Comparison of ENCODE assay signal across 8 cellular contexts in genomic region chr19:2274937-2275535, GRCh38. TPM values are rescaled to one million over a fixed set of nuclear protein-coding genes. Genes with fewer than 3 reads are reported as not detected.
A peak's percentile ranks its signal among the peaks of the same experiment; 100 is the strongest.
DNase-seq lines count a peak whose midpoint lies in the region; ATAC-seq, FAIRE-seq and TF ChIP-seq lines count a peak whose summit lies in the region.

No MANE protein-coding gene starts in this region.

- WGBS in IMR-90 (ENCODE audit: extremely low coverage in 2 of 2, insufficient read length in 1 of 2), 2 experiments, result 61% methylated on average over 9 of the region's 16 CpGs; no CpG with 5 or more reads in 1 of the 2 experiments
- 75% methylated on average over 11 of the region's 16 CpGs for WGBS in HepG2 (ENCODE audit: low lambda C conversion rate)
- WGBS in testis, 2 donors, result 33 to 46% methylated on average over 16 of the region's 16 CpGs

- BruUV-seq in IMR-90 (replicated peaks; lab: Mats Ljungman, UMichigan) (no TSS peak), HepG2 (replicated peaks; lab: Mats Ljungman, UMichigan) (no TSS peak)

- H3K4me3 ChIP-seq in IMR-90 (ENCODE audit: insufficient read depth, low read depth, low read length) (no peak overlapping the region), SU-DHL-6 (ENCODE audit: insufficient read depth, low read length, poor library complexity, severe bottlenecking) (no peak overlapping the region), HepG2 (replicated peaks in 1 of 3; ENCODE audit: insufficient read depth in 1 of 3, low read depth in 2 of 3, low read length in 3 of 3) (no peak overlapping the region), testis (peak overlapping the region in 1 of 2 donors; percentile 17)

- H2BK120ac ChIP-seq in IMR-90 (ENCODE audit: low read depth, low read length), result no peak overlapping the region

- H3K79me1 ChIP-seq in IMR-90 (ENCODE audit: low read depth in 1 of 2, low read length in 2 of 2), result peaks cover 7 to 42% of the 10 kb centered on the region in 2 experiments

- H2BK5ac ChIP-seq in IMR-90 (ENCODE audit: low read depth, low read length, poor library complexity, severe bottlenecking), result no peak overlapping the region

- H2AFZ ChIP-seq in IMR-90 (replicated peaks; ENCODE audit: low read length, poor library complexity) (peak overlapping the region; percentile 68), SU-DHL-6 (ENCODE audit: low read depth, low read length, severe bottlenecking) (no peak overlapping the region), HepG2 (ENCODE audit: low read length) (no peak overlapping the region)

- peaks cover 35% of the 10 kb centered on the region for H3K79me2 ChIP-seq in SU-DHL-6 (ENCODE audit: insufficient read depth, low read length)
- peaks cover 26% of the 10 kb centered on the region for H3K79me2 ChIP-seq in HepG2 (ENCODE audit: insufficient read depth, low read length)

- no peak overlapping the region; the same call in 1 of the 2 replicates for H3K23ac ChIP-seq in IMR-90 (ENCODE audit: low read depth, low read length)

- DNase-seq in NCI-H146 (lab: John Stamatoyannopoulos, UW) (peak; percentile 27), NCI-H146 treated with DMSO at 0.1 percent for 48 hours (lab: John Stamatoyannopoulos, UW; ENCODE audit: unreplicated experiment) (no peak), IMR-90 (peak; percentile 64), dedifferentiated amniotic fluid mesenchymal stem cell (ENCODE audit: extremely low spot score) (peak; percentile 53), HepG2 (ENCODE audit: low spot score) (peak; percentile 73), testis (peak; percentile 77)

- no peak overlapping the region for H2AK5ac ChIP-seq in IMR-90 (ENCODE audit: low read depth, low read length)

- ATAC-seq in IMR-90 (ENCODE audit: low read depth) (peak; percentile 18), HepG2 (peak; percentile 37), GM19035 (IDR thresholded peaks at IDR 0.05; ENCODE audit: unreplicated experiment) (no peak)

- H3K18ac ChIP-seq in IMR-90 (ENCODE audit: low read depth, low read length), result no peak overlapping the region

- dilution Hi-C loops in IMR-90 (cut with HindIII; ENCODE audit: low sequenced_read_pairs, unreplicated experiment), result no loop called here

- no peak overlapping the region for H3K14ac ChIP-seq in IMR-90 (replicated peaks; ENCODE audit: low read depth, low read length)

- H3K4me1 ChIP-seq in IMR-90 (ENCODE audit: control insufficient read depth, insufficient read depth, low read length), result peaks cover 14% of the 10 kb centered on the region
- H3K4me1 ChIP-seq in HepG2 (ENCODE audit: insufficient read depth, low read length), result peaks cover 40% of the 10 kb centered on the region
- peaks cover 59% of the 10 kb centered on the region for H3K4me1 ChIP-seq in testis

- H3K9me3 ChIP-seq in IMR-90 (ENCODE audit: control insufficient read depth, insufficient read depth, low read length), result no peaks in the 10 kb centered on the region
- no peaks in the 10 kb centered on the region for H3K9me3 ChIP-seq in SU-DHL-6 (ENCODE audit: insufficient read depth, low read length)
- H3K9me3 ChIP-seq in HepG2 (ENCODE audit: low read length), result no peaks in the 10 kb centered on the region
- no peaks in the 10 kb centered on the region for H3K9me3 ChIP-seq in testis

- H3K4ac ChIP-seq in IMR-90 (ENCODE audit: low read depth, low read length), result no peak overlapping the region

- no peak overlapping the region for H4K5ac ChIP-seq in IMR-90 (ENCODE audit: low read depth, low read length)

- H3K27me3 ChIP-seq in IMR-90 (ENCODE audit: control insufficient read depth, insufficient read depth, low read length), result no peaks in the 10 kb centered on the region
- H3K27me3 ChIP-seq in SU-DHL-6 (ENCODE audit: low read length), result no peaks in the 10 kb centered on the region
- H3K27me3 ChIP-seq in HepG2 (ENCODE audit: control insufficient read depth in 1 of 2, insufficient read depth in 2 of 2, low read length in 2 of 2), result no peaks in the 10 kb centered on the region
- H3K27me3 ChIP-seq in testis, result no peaks in the 10 kb centered on the region

- no peak overlapping the region for H3K4me2 ChIP-seq in IMR-90 (ENCODE audit: low read depth, low read length)
- H3K4me2 ChIP-seq in SU-DHL-6 (ENCODE audit: low read depth, low read length, poor library complexity, severe bottlenecking), result no peak overlapping the region
- H3K4me2 ChIP-seq in HepG2 (ENCODE audit: low read depth, low read length), result no peak overlapping the region

- H3K9me2 ChIP-seq in SU-DHL-6 (replicated peaks; ENCODE audit: insufficient read depth, low read length), result no peaks in the 10 kb centered on the region

- no peaks in the 10 kb centered on the region; the same call in 1 of the 2 replicates for H3K9me1 ChIP-seq in IMR-90 (ENCODE audit: insufficient read depth, low read length)

- TF ChIP-seq EP300 in HepG2 (IDR thresholded peaks at IDR 0.05; ENCODE audit: low read depth in 2 of 2, low read length in 2 of 2) (no peak), HepG2 (CRISPR knock-in tag; IDR thresholded peaks at IDR 0.05; ENCODE audit: borderline replicate concordance) (no peak)

- no peak overlapping the region for H4K91ac ChIP-seq in IMR-90 (ENCODE audit: insufficient read depth, low read depth, low read length)

- H3K27ac ChIP-seq in IMR-90 (ENCODE audit: insufficient read depth, low read length), result no peak overlapping the region
- no peak overlapping the region for H3K27ac ChIP-seq in SU-DHL-6 (ENCODE audit: low read depth, low read length)
- no peak overlapping the region for H3K27ac ChIP-seq in HepG2 (ENCODE audit: extremely low read length, insufficient read depth, low read length)
- peak overlapping the region; percentile 11 to 53 for H3K27ac ChIP-seq in testis

- peak overlapping the region; percentile 76 for H2AK9ac ChIP-seq in IMR-90 (replicated peaks; ENCODE audit: low read depth, low read length, poor library complexity)

- H3K36me3 ChIP-seq in IMR-90 (ENCODE audit: control insufficient read depth, insufficient read depth, low read length) (peaks cover 34% of the 10 kb centered on the region), SU-DHL-6 (ENCODE audit: low read length) (peaks cover 3% of the 10 kb centered on the region; the same call in 1 of the 2 replicates), HepG2 (replicated peaks in 1 of 2; ENCODE audit: control insufficient read depth in 1 of 2, insufficient read depth in 2 of 2, low read length in 2 of 2) (peaks cover 4 to 17% of the 10 kb centered on the region in 2 experiments; a peak in 4 of 5 replicates), testis (ENCODE audit: low read depth, missing control alignments) (no peaks in the 10 kb centered on the region)

- no peak overlapping the region for H2BK20ac ChIP-seq in IMR-90 (ENCODE audit: low read depth, low read length)

- H3F3A ChIP-seq in SU-DHL-6 (ENCODE audit: insufficient read depth), result peaks cover 29% of the 10 kb centered on the region

- CTCF ChIA-PET in IMR-90 (lab: Yijun Ruan, JAX), result interaction anchor here (0.6 kb wide), 1 partner anchor 28 kb away, joined by 5 read pairs; no protein-coding TSS in a partner anchor
- CTCF ChIA-PET in HepG2 (lab: Yijun Ruan, JAX; ENCODE audit: low intra/inter-chr PET ratio, low total read pairs), result interaction anchor here (1.2 to 1.5 kb wide), 2 partner anchors 22 to 40 kb away, joined by 3 to 16 read pairs; no protein-coding TSS in a partner anchor

- peak; percentile 56 for FAIRE-seq in HepG2 (lab: Jason Lieb, UNC)

- in situ Hi-C loops in IMR-90 (cut with MboI; ENCODE audit: low sequenced_read_pairs), result loop anchor here (10.0 kb wide), 1 partner anchor 340 kb away; no protein-coding TSS in a partner anchor
- in situ Hi-C loops in HepG2 (cut with HindIII; ENCODE audit: extremely low pct_ligation_motif_present, low pct_unique_long_range_greater_than_20kb), result loop anchor here (5.0 kb wide), 1 partner anchor 42 kb away; no protein-coding TSS in a partner anchor

- H4K8ac ChIP-seq in IMR-90 (ENCODE audit: low read depth in 2 of 2, low read length in 2 of 2), result no peak overlapping the region; a peak in 1 of 4 replicates

- no peak for TF ChIP-seq POLR2A in IMR-90 (IDR thresholded peaks at IDR 0.05; ENCODE audit: low read depth, low read length)
- no peak; a peak in 2 of 4 replicates for TF ChIP-seq POLR2A in HepG2 (IDR thresholded peaks at IDR 0.05; ENCODE audit: insufficient read depth in 1 of 2, low read depth in 2 of 2, low read length in 2 of 2)
- TF ChIP-seq POLR2A in testis (IDR thresholded peaks at IDR 0.05), result no peak

- H2BK15ac ChIP-seq in IMR-90 (ENCODE audit: low read depth, low read length), result no peak overlapping the region

- intact Hi-C loops in IMR-90 (cut with micrococcal nuclease) (loop anchor here (1.0 to 5.0 kb wide), 2 partner anchors 116 to 118 kb away; no protein-coding TSS in a partner anchor), HepG2 (cut with micrococcal nuclease; ENCODE audit: unreplicated experiment) (loop anchor here (1.0 to 5.0 kb wide), 2 partner anchors 38 to 41 kb away; partner anchors contain the start of genes PLEKHJ1 and SF3A2), testis (cut with DNase I; ENCODE audit: low total_unique reads) (loop anchor here (5.0 to 10.0 kb wide), 3 partner anchors 43 to 120 kb away; partner anchors contain the start of gene AP3D1)

- TF ChIP-seq RAD21 in IMR-90 (IDR thresholded peaks at IDR 0.05; ENCODE audit: low read length) (peak; percentile 75), HepG2 (CRISPR knock-in tag; IDR thresholded peaks at IDR 0.05) (peak; percentile 77)

- H3K9ac ChIP-seq in IMR-90 (ENCODE audit: low read depth, low read length) (no peak overlapping the region), SU-DHL-6 (ENCODE audit: low read length) (no peak overlapping the region), HepG2 (ENCODE audit: insufficient read depth, low read depth, low read length) (no peak overlapping the region)

- H3K56ac ChIP-seq in IMR-90 (ENCODE audit: extremely low read depth, insufficient read depth, low read length), result no peak overlapping the region

- H4K20me1 ChIP-seq in IMR-90 (ENCODE audit: insufficient read depth, low read length), result peaks cover 71% of the 10 kb centered on the region
- H4K20me1 ChIP-seq in SU-DHL-6 (ENCODE audit: low read depth, low read length), result peaks cover 6% of the 10 kb centered on the region; the same call in 1 of the 2 replicates
- peaks cover 52% of the 10 kb centered on the region for H4K20me1 ChIP-seq in HepG2 (ENCODE audit: insufficient read depth, low read length)

- TF ChIP-seq CTCF in IMR-90 (conservative IDR thresholded peaks at IDR 0.05; ENCODE audit: low read depth, low read length) (peak; percentile 65), SU-DHL-6 (IDR thresholded peaks at IDR 0.05; ENCODE audit: insufficient read depth, low read length, poor library complexity, severe bottlenecking) (peak; percentile 15), HepG2 (CRISPR knock-in tag; IDR thresholded peaks at IDR 0.05) (peak; percentile 92), testis (IDR thresholded peaks at IDR 0.05) (peak; percentile 37 to 47 (median 46))

- POLR2A ChIA-PET in IMR-90 (lab: Charles Lee; ENCODE audit: unreplicated experiment), result interaction anchor here (0.5 to 0.6 kb wide), 2 partner anchors 337 to 644 kb away, joined by 3 to 4 read pairs; no protein-coding TSS in a partner anchor
- POLR2A ChIA-PET in HepG2 (lab: Yijun Ruan, JAX), result interaction anchor here (1.7 kb wide), 1 partner anchor 12 kb away, joined by 7 read pairs; no protein-coding TSS in a partner anchor

RNA-seq across cellular contexts. Expression of gene PEAK3, which starts 6.9 kb away (rescaled TPM):
- total RNA-seq in IMR-90 (2012; rRNA removed), result under 0.01 TPM in 1 of 2 replicates, not detected in the other
- polyA plus RNA-seq in IMR-90 (2012; rRNA removed), result 0.09 and 0.19 TPM in 2 replicates
- polyA plus RNA-seq in IMR-90 (2012; cell fraction: cytosol; rRNA removed), result 0.09 and 0.15 TPM in 2 replicates
- polyA plus RNA-seq in IMR-90 (2012; cell fraction: nucleus; rRNA removed; ENCODE audit: low replicate concordance), result 0.14 TPM in 1 of 2 replicates, not detected in the other
- not detected in 2 replicates for total RNA-seq in HepG2 (2016; rRNA removed; fragmentation: Illumina TruSeq; extraction: Trizol)
- total RNA-seq in HepG2 (2016; cell fraction: cytosol; rRNA removed; fragmentation: Illumina TruSeq; extraction: Trizol; ENCODE audit: low read depth), result not detected in 2 replicates
- not detected in 2 replicates for total RNA-seq in HepG2 (2016; cell fraction: insoluble cytoplasmic fraction; rRNA removed; fragmentation: Illumina TruSeq; extraction: Trizol)
- total RNA-seq in HepG2 (2016; cell fraction: membrane; rRNA removed; fragmentation: Illumina TruSeq; extraction: Trizol), result not detected in 2 replicates
- total RNA-seq in HepG2 (2016; cell fraction: nucleus; rRNA removed; fragmentation: Illumina TruSeq; extraction: Trizol), result not detected in 2 replicates
- not detected in 2 replicates for polyA plus RNA-seq in HepG2 (2011; rRNA removed)
- polyA plus RNA-seq in HepG2 (2011; cell fraction: cytosol; rRNA removed), result not detected in 2 replicates
- not detected in 2 replicates for polyA plus RNA-seq in HepG2 (2011; cell fraction: nucleus; rRNA removed)
- polyA plus RNA-seq in HepG2 (2012), result not detected in 2 replicates
- polyA plus RNA-seq in HepG2 (2016; cell fraction: cytosol; fragmentation: Illumina TruSeq; extraction: Trizol; ENCODE audit: low read depth), result not detected in 2 replicates
- polyA plus RNA-seq in HepG2 (2016; cell fraction: insoluble cytoplasmic fraction; fragmentation: Illumina TruSeq; extraction: Trizol; ENCODE audit: low read depth), result not detected in 2 replicates
- polyA plus RNA-seq in HepG2 (2016; cell fraction: membrane; fragmentation: Illumina TruSeq; extraction: Trizol; ENCODE audit: low read depth), result not detected in 2 replicates
- polyA plus RNA-seq in HepG2 (2016; cell fraction: nucleus; fragmentation: Illumina TruSeq; extraction: Trizol; ENCODE audit: insufficient read depth, low read depth), result not detected in 2 replicates
- polyA minus RNA-seq in HepG2 (2011; rRNA and poly(A)+ RNA removed; ENCODE audit: low replicate concordance), result not detected in 2 replicates
- polyA minus RNA-seq in HepG2 (2011; cell fraction: cytosol; rRNA and poly(A)+ RNA removed), result not detected in 2 replicates
- polyA minus RNA-seq in HepG2 (2011; cell fraction: nucleus; rRNA and poly(A)+ RNA removed), result not detected in 2 replicates
- under 1 TPM; 0.37 to 0.55 TPM for total RNA-seq in testis
- 0.16 TPM for polyA plus RNA-seq in testis (ENCODE audit: insufficient read depth, low read depth, low replicate concordance)

RNA-seq across cellular contexts. Expression of gene JSRP1, which starts 18.8 kb away (rescaled TPM):
- total RNA-seq in IMR-90 (2012; rRNA removed) (not detected in 2 replicates), HepG2 (2016; rRNA removed; fragmentation: Illumina TruSeq; extraction: Trizol) (0.38 and 0.73 TPM in 2 replicates), testis (1 to 10 TPM; 2.2 to 2.6 TPM)
- polyA plus RNA-seq in IMR-90 (2012; rRNA removed) (not detected in 2 replicates), HepG2 (2011; rRNA removed) (0.16 and 0.39 TPM in 2 replicates), testis (ENCODE audit: insufficient read depth, low read depth, low replicate concordance) (4.6 TPM)
- polyA plus RNA-seq in IMR-90 (2012; cell fraction: cytosol; rRNA removed), result 0.07 and 0.18 TPM in 2 replicates
- 0.62 and 0.78 TPM in 2 replicates for polyA plus RNA-seq in IMR-90 (2012; cell fraction: nucleus; rRNA removed; ENCODE audit: low replicate concordance)
- 1.1 TPM in 2 replicates for total RNA-seq in HepG2 (2016; cell fraction: cytosol; rRNA removed; fragmentation: Illumina TruSeq; extraction: Trizol; ENCODE audit: low read depth)
- total RNA-seq in HepG2 (2016; cell fraction: insoluble cytoplasmic fraction; rRNA removed; fragmentation: Illumina TruSeq; extraction: Trizol), result 0.54 and 0.56 TPM in 2 replicates
- 0.96 and 1.2 TPM in 2 replicates for total RNA-seq in HepG2 (2016; cell fraction: membrane; rRNA removed; fragmentation: Illumina TruSeq; extraction: Trizol)
- total RNA-seq in HepG2 (2016; cell fraction: nucleus; rRNA removed; fragmentation: Illumina TruSeq; extraction: Trizol), result 0.40 and 0.69 TPM in 2 replicates
- 0.27 and 0.36 TPM in 2 replicates for polyA plus RNA-seq in HepG2 (2011; cell fraction: cytosol; rRNA removed)
- 0.29 TPM in 1 of 2 replicates, not detected in the other for polyA plus RNA-seq in HepG2 (2011; cell fraction: nucleus; rRNA removed)
- polyA plus RNA-seq in HepG2 (2012), result 0.41 and 0.44 TPM in 2 replicates
- polyA plus RNA-seq in HepG2 (2016; cell fraction: cytosol; fragmentation: Illumina TruSeq; extraction: Trizol; ENCODE audit: low read depth), result 0.88 and 1.2 TPM in 2 replicates
- 0.73 and 0.80 TPM in 2 replicates for polyA plus RNA-seq in HepG2 (2016; cell fraction: insoluble cytoplasmic fraction; fragmentation: Illumina TruSeq; extraction: Trizol; ENCODE audit: low read depth)
- 0.84 and 1.0 TPM in 2 replicates for polyA plus RNA-seq in HepG2 (2016; cell fraction: membrane; fragmentation: Illumina TruSeq; extraction: Trizol; ENCODE audit: low read depth)
- polyA plus RNA-seq in HepG2 (2016; cell fraction: nucleus; fragmentation: Illumina TruSeq; extraction: Trizol; ENCODE audit: insufficient read depth, low read depth), result 0.57 and 0.95 TPM in 2 replicates
- polyA minus RNA-seq in HepG2 (2011; rRNA and poly(A)+ RNA removed; ENCODE audit: low replicate concordance), result not detected in 2 replicates
- polyA minus RNA-seq in HepG2 (2011; cell fraction: cytosol; rRNA and poly(A)+ RNA removed), result not detected in 2 replicates
- polyA minus RNA-seq in HepG2 (2011; cell fraction: nucleus; rRNA and poly(A)+ RNA removed), result not detected in 2 replicates

RNA-seq across cellular contexts. Expression of gene AMH, which starts 25.9 kb away (rescaled TPM):
- total RNA-seq in IMR-90 (2012; rRNA removed) (under 0.01 TPM in 1 of 2 replicates, not detected in the other), HepG2 (2016; rRNA removed; fragmentation: Illumina TruSeq; extraction: Trizol) (0.18 TPM in 1 of 2 replicates, not detected in the other), testis (100 to 1,000 TPM; 180 to 268 TPM)
- polyA plus RNA-seq in IMR-90 (2012; rRNA removed) (0.86 and 1.5 TPM in 2 replicates), HepG2 (2011; rRNA removed) (0.03 and 0.04 TPM in 2 replicates), testis (ENCODE audit: insufficient read depth, low read depth, low replicate concordance) (50.8 TPM)
- 0.06 and 0.22 TPM in 2 replicates for polyA plus RNA-seq in IMR-90 (2012; cell fraction: cytosol; rRNA removed)
- polyA plus RNA-seq in IMR-90 (2012; cell fraction: nucleus; rRNA removed; ENCODE audit: low replicate concordance), result 9.1 and 40.5 TPM in 2 replicates
- total RNA-seq in HepG2 (2016; cell fraction: cytosol; rRNA removed; fragmentation: Illumina TruSeq; extraction: Trizol; ENCODE audit: low read depth), result not detected in 2 replicates
- total RNA-seq in HepG2 (2016; cell fraction: insoluble cytoplasmic fraction; rRNA removed; fragmentation: Illumina TruSeq; extraction: Trizol), result not detected in 2 replicates
- total RNA-seq in HepG2 (2016; cell fraction: membrane; rRNA removed; fragmentation: Illumina TruSeq; extraction: Trizol), result 0.09 TPM in 1 of 2 replicates, not detected in the other
- not detected in 2 replicates for total RNA-seq in HepG2 (2016; cell fraction: nucleus; rRNA removed; fragmentation: Illumina TruSeq; extraction: Trizol)
- polyA plus RNA-seq in HepG2 (2011; cell fraction: cytosol; rRNA removed), result 0.05 TPM in 1 of 2 replicates, not detected in the other
- 1.2 and 2.0 TPM in 2 replicates for polyA plus RNA-seq in HepG2 (2011; cell fraction: nucleus; rRNA removed)
- 0.08 TPM in 1 of 2 replicates, not detected in the other for polyA plus RNA-seq in HepG2 (2012)
- polyA plus RNA-seq in HepG2 (2016; cell fraction: cytosol; fragmentation: Illumina TruSeq; extraction: Trizol; ENCODE audit: low read depth), result 0.06 TPM in 1 of 2 replicates, not detected in the other
- not detected in 2 replicates for polyA plus RNA-seq in HepG2 (2016; cell fraction: insoluble cytoplasmic fraction; fragmentation: Illumina TruSeq; extraction: Trizol; ENCODE audit: low read depth)
- not detected in 2 replicates for polyA plus RNA-seq in HepG2 (2016; cell fraction: membrane; fragmentation: Illumina TruSeq; extraction: Trizol; ENCODE audit: low read depth)
- polyA plus RNA-seq in HepG2 (2016; cell fraction: nucleus; fragmentation: Illumina TruSeq; extraction: Trizol; ENCODE audit: insufficient read depth, low read depth), result 0.51 TPM in 2 replicates
- polyA minus RNA-seq in HepG2 (2011; rRNA and poly(A)+ RNA removed; ENCODE audit: low replicate concordance), result 0.48 and 1.0 TPM in 2 replicates
- polyA minus RNA-seq in HepG2 (2011; cell fraction: cytosol; rRNA and poly(A)+ RNA removed), result not detected in 2 replicates
- polyA minus RNA-seq in HepG2 (2011; cell fraction: nucleus; rRNA and poly(A)+ RNA removed), result 0.62 TPM in 1 of 2 replicates, not detected in the other

RNA-seq across cellular contexts. Expression of gene LINGO3, which starts 32.9 kb away (rescaled TPM):
- total RNA-seq in IMR-90 (2012; rRNA removed) (not detected in 2 replicates), HepG2 (2016; rRNA removed; fragmentation: Illumina TruSeq; extraction: Trizol) (not detected in 2 replicates), testis (1 to 10 TPM; 2.1 to 3.5 TPM)
- polyA plus RNA-seq in IMR-90 (2012; rRNA removed) (not detected in 2 replicates), HepG2 (2011; rRNA removed) (not detected in 2 replicates), testis (ENCODE audit: insufficient read depth, low read depth, low replicate concordance) (0.45 TPM)
- 0.03 TPM in 1 of 2 replicates, not detected in the other for polyA plus RNA-seq in IMR-90 (2012; cell fraction: cytosol; rRNA removed)
- not detected in 2 replicates for polyA plus RNA-seq in IMR-90 (2012; cell fraction: nucleus; rRNA removed; ENCODE audit: low replicate concordance)
- total RNA-seq in HepG2 (2016; cell fraction: cytosol; rRNA removed; fragmentation: Illumina TruSeq; extraction: Trizol; ENCODE audit: low read depth), result not detected in 2 replicates
- not detected in 2 replicates for total RNA-seq in HepG2 (2016; cell fraction: insoluble cytoplasmic fraction; rRNA removed; fragmentation: Illumina TruSeq; extraction: Trizol)
- total RNA-seq in HepG2 (2016; cell fraction: membrane; rRNA removed; fragmentation: Illumina TruSeq; extraction: Trizol), result not detected in 2 replicates
- not detected in 2 replicates for total RNA-seq in HepG2 (2016; cell fraction: nucleus; rRNA removed; fragmentation: Illumina TruSeq; extraction: Trizol)
- polyA plus RNA-seq in HepG2 (2011; cell fraction: cytosol; rRNA removed), result not detected in 2 replicates
- not detected in 2 replicates for polyA plus RNA-seq in HepG2 (2011; cell fraction: nucleus; rRNA removed)
- polyA plus RNA-seq in HepG2 (2012), result not detected in 2 replicates
- polyA plus RNA-seq in HepG2 (2016; cell fraction: cytosol; fragmentation: Illumina TruSeq; extraction: Trizol; ENCODE audit: low read depth), result not detected in 2 replicates
- not detected in 2 replicates for polyA plus RNA-seq in HepG2 (2016; cell fraction: insoluble cytoplasmic fraction; fragmentation: Illumina TruSeq; extraction: Trizol; ENCODE audit: low read depth)
- not detected in 2 replicates for polyA plus RNA-seq in HepG2 (2016; cell fraction: membrane; fragmentation: Illumina TruSeq; extraction: Trizol; ENCODE audit: low read depth)
- not detected in 2 replicates for polyA plus RNA-seq in HepG2 (2016; cell fraction: nucleus; fragmentation: Illumina TruSeq; extraction: Trizol; ENCODE audit: insufficient read depth, low read depth)
- polyA minus RNA-seq in HepG2 (2011; rRNA and poly(A)+ RNA removed; ENCODE audit: low replicate concordance), result not detected in 2 replicates
- polyA minus RNA-seq in HepG2 (2011; cell fraction: cytosol; rRNA and poly(A)+ RNA removed), result not detected in 2 replicates
- not detected in 2 replicates for polyA minus RNA-seq in HepG2 (2011; cell fraction: nucleus; rRNA and poly(A)+ RNA removed)

RNA-seq across cellular contexts. Expression of gene SF3A2, which starts 38.4 kb away (rescaled TPM):
- total RNA-seq in IMR-90 (2012; rRNA removed), result 4.8 and 7.5 TPM in 2 replicates
- polyA plus RNA-seq in IMR-90 (2012; rRNA removed), result 29.8 and 34.5 TPM in 2 replicates
- 18.6 and 34.5 TPM in 2 replicates for polyA plus RNA-seq in IMR-90 (2012; cell fraction: cytosol; rRNA removed)
- polyA plus RNA-seq in IMR-90 (2012; cell fraction: nucleus; rRNA removed; ENCODE audit: low replicate concordance), result 82.8 and 174 TPM in 2 replicates
- total RNA-seq in HepG2 (2016; rRNA removed; fragmentation: Illumina TruSeq; extraction: Trizol), result 8.8 and 10.1 TPM in 2 replicates
- 11.7 and 13.9 TPM in 2 replicates for total RNA-seq in HepG2 (2016; cell fraction: cytosol; rRNA removed; fragmentation: Illumina TruSeq; extraction: Trizol; ENCODE audit: low read depth)
- total RNA-seq in HepG2 (2016; cell fraction: insoluble cytoplasmic fraction; rRNA removed; fragmentation: Illumina TruSeq; extraction: Trizol), result 8.6 and 13.2 TPM in 2 replicates
- 13.1 and 15.2 TPM in 2 replicates for total RNA-seq in HepG2 (2016; cell fraction: membrane; rRNA removed; fragmentation: Illumina TruSeq; extraction: Trizol)
- 16.1 and 17.8 TPM in 2 replicates for total RNA-seq in HepG2 (2016; cell fraction: nucleus; rRNA removed; fragmentation: Illumina TruSeq; extraction: Trizol)
- 7.9 and 8.6 TPM in 2 replicates for polyA plus RNA-seq in HepG2 (2011; rRNA removed)
- polyA plus RNA-seq in HepG2 (2011; cell fraction: cytosol; rRNA removed), result 6.1 and 7.3 TPM in 2 replicates
- 34.7 and 47.7 TPM in 2 replicates for polyA plus RNA-seq in HepG2 (2011; cell fraction: nucleus; rRNA removed)
- polyA plus RNA-seq in HepG2 (2012), result 34.0 and 34.2 TPM in 2 replicates
- 12.1 and 13.8 TPM in 2 replicates for polyA plus RNA-seq in HepG2 (2016; cell fraction: cytosol; fragmentation: Illumina TruSeq; extraction: Trizol; ENCODE audit: low read depth)
- 18.7 and 31.5 TPM in 2 replicates for polyA plus RNA-seq in HepG2 (2016; cell fraction: insoluble cytoplasmic fraction; fragmentation: Illumina TruSeq; extraction: Trizol; ENCODE audit: low read depth)
- 17.7 and 21.0 TPM in 2 replicates for polyA plus RNA-seq in HepG2 (2016; cell fraction: membrane; fragmentation: Illumina TruSeq; extraction: Trizol; ENCODE audit: low read depth)
- polyA plus RNA-seq in HepG2 (2016; cell fraction: nucleus; fragmentation: Illumina TruSeq; extraction: Trizol; ENCODE audit: insufficient read depth, low read depth), result 46.1 and 47.0 TPM in 2 replicates
- polyA minus RNA-seq in HepG2 (2011; rRNA and poly(A)+ RNA removed; ENCODE audit: low replicate concordance), result 20.0 and 24.2 TPM in 2 replicates
- 16.0 and 20.6 TPM in 2 replicates for polyA minus RNA-seq in HepG2 (2011; cell fraction: cytosol; rRNA and poly(A)+ RNA removed)
- polyA minus RNA-seq in HepG2 (2011; cell fraction: nucleus; rRNA and poly(A)+ RNA removed), result 34.1 and 34.2 TPM in 2 replicates
- total RNA-seq in testis, result 100 to 1,000 TPM; 102 to 122 TPM
- polyA plus RNA-seq in testis (ENCODE audit: insufficient read depth, low read depth, low replicate concordance), result 117 TPM

Comparison
In these comparisons a context has a peak if more than half of its experiments do, and no peak if none do; other contexts are left out.
1. H3K27ac ChIP-seq: peak in testis (2 of 2); none in IMR-90 (single experiment), SU-DHL-6 (single experiment) and HepG2 (single experiment).
2. CTCF ChIP-seq: peak in every context shown above with its lines; median percentile 92 in HepG2; 65 in IMR-90; 46 in testis; 15 in SU-DHL-6.
3. RNA of gene AMH, which starts 25.9 kb away (total RNA-seq): 180 to 268 TPM in testis; 0.09 to 0.18 TPM in HepG2 and under 0.01 TPM in IMR-90; every median in the first group is over 100 times any median in the second.